In genomic region chr1:65146908-65147423, GRCh38 we compare ENCODE assay signal across 9 cellular contexts. TPM values are rescaled to one million over a fixed set of nuclear protein-coding genes. Genes with fewer than 3 reads are reported as not detected.
DNase-seq lines count a peak whose midpoint lies in the region; ATAC-seq, FAIRE-seq and TF ChIP-seq lines count a peak whose summit lies in the region.
"Had no signal": no experiment of that assay in that cellular context is flagged by ENCODE, and none has a peak within 500 bp of the region (broad histone marks: within the 10 kb centered on the region; RNA-seq: fewer than 3 reads in every experiment).

No MANE protein-coding gene starts in this region.

- no peak for TF ChIP-seq RAD21 in SK-N-SH (IDR thresholded peaks at IDR 0.05; ENCODE audit: low read length)

- no peaks in the 10 kb centered on the region for H3K79me2 ChIP-seq in SK-N-SH (ENCODE audit: insufficient read depth)

- WGBS in SK-N-SH (ENCODE audit: low lambda C conversion rate) = 26% methylated on average over 20 of the region's 20 CpGs

- TF ChIP-seq POLR2A in H54 (IDR thresholded peaks at IDR 0.05; ENCODE audit: low read depth, low read length) = no peak

- TF ChIP-seq EP300 in SK-N-SH (IDR thresholded peaks at IDR 0.05; ENCODE audit: borderline replicate concordance in 1 of 2, low read depth in 1 of 2, low read length in 1 of 2) = no peak

- H3K9ac ChIP-seq in SK-N-SH (peak overlapping the region; percentile 68), iPS-18a (ENCODE audit: low read length) (peak overlapping the region; percentile 64), stomach smooth muscle (ENCODE audit: low read length in 2 of 2) (peak overlapping the region; percentile 65 to 68)

- H3K4me3 ChIP-seq in SK-N-SH (ENCODE audit: low read depth in 2 of 2, low read length in 1 of 2) (peak overlapping the region; percentile 71), WI38 (ENCODE audit: low read depth, low read length) (peak overlapping the region; percentile 55), iPS-18a (ENCODE audit: low read length) (peak overlapping the region; percentile 84), stomach smooth muscle (ENCODE audit: low read length in 2 of 2) (peak overlapping the region; percentile 29 to 81)

- CTCF ChIA-PET in SK-N-SH (lab: Yijun Ruan, JAX) = interaction anchor here (4.0 kb wide), 1 partner anchor 62 kb away, joined by 14 read pairs; no protein-coding TSS in a partner anchor

- H3F3A ChIP-seq in SK-N-SH (replicated peaks; ENCODE audit: insufficient read depth) = peaks cover 15% of the 10 kb centered on the region

- H3K9me3 ChIP-seq in SK-N-SH (no peaks in the 10 kb centered on the region), iPS-18a (ENCODE audit: control insufficient read depth, low read depth, low read length) (no peaks in the 10 kb centered on the region), stomach smooth muscle (ENCODE audit: control insufficient read depth in 2 of 2, low read length in 2 of 2) (no peaks in the 10 kb centered on the region)

- no peak for FAIRE-seq in H54 (lab: Jason Lieb, UNC)

- POLR2A ChIA-PET in SK-N-SH (lab: Yijun Ruan, JAX) = no interaction called here

- H2AFZ ChIP-seq in SK-N-SH (ENCODE audit: low read depth) = peak overlapping the region; percentile 87; the same call in 1 of the 2 replicates

- H3K4me1 ChIP-seq in SK-N-SH (ENCODE audit: control insufficient read depth in 1 of 2, insufficient read depth in 2 of 2, low read depth in 1 of 2, low read length in 1 of 2) = peaks cover 6 to 11% of the 10 kb centered on the region in 2 experiments; a peak in 2 of 4 replicates
- peaks cover 10% of the 10 kb centered on the region for H3K4me1 ChIP-seq in iPS-18a (ENCODE audit: control insufficient read depth, low read depth, low read length)
- H3K4me1 ChIP-seq in stomach smooth muscle (ENCODE audit: control insufficient read depth, insufficient read depth, low read length) = peaks cover 17% of the 10 kb centered on the region

- H3K36me3 ChIP-seq in SK-N-SH (replicated peaks in 1 of 2; ENCODE audit: control insufficient read depth in 1 of 2, insufficient read depth in 2 of 2, low read length in 1 of 2) = no peaks in the 10 kb centered on the region
- no peaks in the 10 kb centered on the region for H3K36me3 ChIP-seq in iPS-18a (ENCODE audit: control insufficient read depth, low read depth, low read length)
- H3K36me3 ChIP-seq in stomach smooth muscle (ENCODE audit: control insufficient read depth in 2 of 2, insufficient read depth in 2 of 2, low read length in 2 of 2) = no peaks in the 10 kb centered on the region

- H3K27ac ChIP-seq in SK-N-SH (ENCODE audit: low read depth in 2 of 2, low read length in 1 of 2) (no peak overlapping the region; a peak in 1 of 4 replicates), iPS-18a (ENCODE audit: low read length) (no peak overlapping the region), stomach smooth muscle (ENCODE audit: low read length) (peak overlapping the region; percentile 89), substantia nigra (ENCODE audit: low read depth, low read length, poor library complexity, severe bottlenecking) (no peak overlapping the region)

- DNase-seq in SK-N-SH = no peak
- no peak for DNase-seq in NCI-H774 (lab: John Stamatoyannopoulos, UW)
- no peak for DNase-seq in H54 (ENCODE audit: insufficient read length, low spot score)
- no peak for DNase-seq in substantia nigra (lab: John Stamatoyannopoulos, UW)
- DNase-seq: DND-41 had no signal

- peak overlapping the region; percentile 91 for H3K4me2 ChIP-seq in SK-N-SH

- no peak for ATAC-seq in SK-N-SH treated with all-trans-retinoic acid at 6 μM for 48 hours

- TF ChIP-seq CTCF in SK-N-SH (IDR thresholded peaks at IDR 0.05) (no peak), WI38 (IDR thresholded peaks at IDR 0.05; ENCODE audit: low read depth, low read length) (no peak)

- no peaks in the 10 kb centered on the region for H4K20me1 ChIP-seq in SK-N-SH (ENCODE audit: insufficient read depth)

- H3K27me3 ChIP-seq in SK-N-SH (ENCODE audit: insufficient read depth) (no peaks in the 10 kb centered on the region; the same call in 1 of the 2 replicates), iPS-18a (ENCODE audit: control insufficient read depth, insufficient read depth, low read length) (peaks cover 61% of the 10 kb centered on the region), stomach smooth muscle (ENCODE audit: control insufficient read depth in 1 of 2, insufficient read depth in 2 of 2, low read length in 2 of 2) (no peaks in the 10 kb centered on the region)

- H3K9me2 ChIP-seq in SK-N-SH = no peaks in the 10 kb centered on the region

TF ChIP-seq in SK-N-SH, 30 proteins besides CTCF, POLR2A, EP300 and RAD21:
- TF ChIP-seq MEF2A (IDR thresholded peaks at IDR 0.05; ENCODE audit: borderline replicate concordance, low read depth) = no peak
- 0 out of 2 replicates have a peak, but pooled peaks have one; percentile 12 for TF ChIP-seq FOXJ3 (CRISPR knock-in tag; IDR thresholded peaks at IDR 0.05)

TF ChIP-seq in SK-N-SH treated with all-trans-retinoic acid at 6 μM for 48 hours, 23 proteins besides CTCF, POLR2A, EP300 and RAD21:
- no peak for TF ChIP-seq RARB (CRISPR knock-in tag; IDR thresholded peaks at IDR 0.05)
- TF ChIP-seq ZNF8 (CRISPR knock-in tag; IDR thresholded peaks at IDR 0.05) = no peak
- TF ChIP-seq ZFP30 (CRISPR knock-in tag; IDR thresholded peaks at IDR 0.05) = no peak
- TF ChIP-seq ZNF565 (CRISPR knock-in tag; conservative IDR thresholded peaks at IDR 0.05; ENCODE audit: low read depth) = no peak
- TF ChIP-seq, protein P1, sequence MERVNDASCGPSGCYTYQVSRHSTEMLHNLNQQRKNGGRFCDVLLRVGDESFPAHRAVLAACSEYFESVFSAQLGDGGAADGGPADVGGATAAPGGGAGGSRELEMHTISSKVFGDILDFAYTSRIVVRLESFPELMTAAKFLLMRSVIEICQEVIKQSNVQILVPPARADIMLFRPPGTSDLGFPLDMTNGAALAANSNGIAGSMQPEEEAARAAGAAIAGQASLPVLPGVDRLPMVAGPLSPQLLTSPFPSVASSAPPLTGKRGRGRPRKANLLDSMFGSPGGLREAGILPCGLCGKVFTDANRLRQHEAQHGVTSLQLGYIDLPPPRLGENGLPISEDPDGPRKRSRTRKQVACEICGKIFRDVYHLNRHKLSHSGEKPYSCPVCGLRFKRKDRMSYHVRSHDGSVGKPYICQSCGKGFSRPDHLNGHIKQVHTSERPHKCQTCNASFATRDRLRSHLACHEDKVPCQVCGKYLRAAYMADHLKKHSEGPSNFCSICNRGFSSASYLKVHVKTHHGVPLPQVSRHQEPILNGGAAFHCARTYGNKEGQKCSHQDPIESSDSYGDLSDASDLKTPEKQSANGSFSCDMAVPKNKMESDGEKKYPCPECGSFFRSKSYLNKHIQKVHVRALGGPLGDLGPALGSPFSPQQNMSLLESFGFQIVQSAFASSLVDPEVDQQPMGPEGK (CRISPR knock-in tag; IDR thresholded peaks at IDR 0.05; ENCODE audit: borderline replicate concordance) = no peak
- no peak for TF ChIP-seq CSDC2 (CRISPR knock-in tag; IDR thresholded peaks at IDR 0.05)
- TF ChIP-seq ARNTL (CRISPR knock-in tag; IDR thresholded peaks at IDR 0.05; ENCODE audit: borderline replicate concordance, low read depth) = no peak
- TF ChIP-seq PPARA (CRISPR knock-in tag; IDR thresholded peaks at IDR 0.05; ENCODE audit: borderline replicate concordance) = no peak
- no peak for TF ChIP-seq TCF4 (CRISPR knock-in tag; IDR thresholded peaks at IDR 0.05; ENCODE audit: borderline replicate concordance)
- no peak for TF ChIP-seq ISL1 (CRISPR knock-in tag; IDR thresholded peaks at IDR 0.05)
- no peak for TF ChIP-seq SNAI2 (CRISPR knock-in tag; IDR thresholded peaks at IDR 0.05)
- no peak for TF ChIP-seq OSR1 (CRISPR knock-in tag; IDR thresholded peaks at IDR 0.05)
- no peak for TF ChIP-seq BACH2 (CRISPR knock-in tag; IDR thresholded peaks at IDR 0.05; ENCODE audit: borderline replicate concordance)
TF ChIP-seq in SK-N-SH treated with all-trans-retinoic acid at 6 μM for 48 hours: peak in this region for 0.

RNA-seq across cellular contexts. Expression of gene AK4, which starts 1.0 kb away (rescaled TPM):
- 6.4 and 8.8 TPM in 2 replicates for polyA plus RNA-seq in SK-N-SH (2012; rRNA removed)
- polyA plus RNA-seq in SK-N-SH (2012; cell fraction: cytosol; rRNA removed) = 9.0 and 11.1 TPM in 2 replicates
- polyA plus RNA-seq in SK-N-SH (2012; cell fraction: nucleus; rRNA removed) = 1.8 and 4.7 TPM in 2 replicates
